Comparison of ENCODE assay signal across 21 cellular contexts in genomic region chr10:44457259-44457658, GRCh38.
A peak's percentile ranks its signal among the peaks of the same experiment; 100 is the strongest.
DNase-seq lines count a peak whose midpoint lies in the region; ATAC-seq and TF ChIP-seq lines count a peak whose summit lies in the region.
"Had no signal": no experiment of that assay in that cellular context is flagged by ENCODE, and none has a peak within 500 bp of the region (broad histone marks: within the 10 kb centered on the region; RNA-seq: fewer than 3 reads in every experiment).

No MANE protein-coding gene starts in this region.

- no peak overlapping the region for H4K91ac ChIP-seq in IMR-90 (ENCODE audit: insufficient read depth, low read depth, low read length)

- CTCF ChIA-PET in IMR-90 (lab: Yijun Ruan, JAX): no interaction called here

- DNase-seq in GM06990 (ENCODE audit: extremely low read depth, insufficient read length): no peak
- DNase-seq in IMR-90: no peak
- no peak for DNase-seq in astrocyte of the spinal cord (ENCODE audit: low read depth, low spot score)
- no peak for DNase-seq in neural progenitor cell (ENCODE audit: low spot score)
- DNase-seq in NCI-H1105 treated with DMSO at 0.1 percent for 48 hours (lab: John Stamatoyannopoulos, UW): no peak
- DNase-seq in activated CD4-positive, alpha-beta T cell treated with anti-CD3 and anti-CD28 coated beads for 4 hours: no peak
- DNase-seq: activated B cell treated with CpG ODN at 0.5 μM for 24 hours; activated CD4-positive, alpha-beta memory T cell treated with anti-CD3 and anti-CD28 coated beads for 36 hours; activated naive CD4-positive, alpha-beta T cell treated with anti-CD3 and anti-CD28 coated beads for 36 hours; DMS79; H7; left colon; NCI-H2171 treated with DMSO at 0.1 percent for 48 hours; Peyer's patch; posterior cingulate gyrus; testis had no signal

- no peaks in the 10 kb centered on the region; the same call in 1 of the 2 replicates for H3K4me1 ChIP-seq in IMR-90 (ENCODE audit: control insufficient read depth, insufficient read depth, low read length)
- no peaks in the 10 kb centered on the region for H3K4me1 ChIP-seq in neural progenitor cell
- H3K4me1 ChIP-seq: Peyer's patch had no signal

- H3K4me3 ChIP-seq in GM06990 (replicated peaks; ENCODE audit: low read depth, low read length) (no peak overlapping the region), IMR-90 (ENCODE audit: insufficient read depth, low read depth, low read length) (no peak overlapping the region), astrocyte of the spinal cord (ENCODE audit: low read depth, low read length) (no peak overlapping the region), neural progenitor cell (no peak overlapping the region)
- H3K4me3 ChIP-seq: Peyer's patch, testis had no signal

- H2BK15ac ChIP-seq in IMR-90 (ENCODE audit: low read depth, low read length): no peak overlapping the region

- H3K79me2 ChIP-seq in neural progenitor cell (ENCODE audit: low read depth): no peaks in the 10 kb centered on the region

- no peaks in the 10 kb centered on the region for H4K20me1 ChIP-seq in IMR-90 (ENCODE audit: insufficient read depth, low read length)
- no peaks in the 10 kb centered on the region for H4K20me1 ChIP-seq in neural progenitor cell (ENCODE audit: low read depth)

- no peak overlapping the region for H2BK120ac ChIP-seq in IMR-90 (ENCODE audit: low read depth, low read length)

- no peak overlapping the region for H2BK5ac ChIP-seq in IMR-90 (ENCODE audit: low read depth, low read length, poor library complexity, severe bottlenecking)

- H3K4me2 ChIP-seq in IMR-90 (ENCODE audit: low read depth, low read length) (no peak overlapping the region), neural progenitor cell (no peak overlapping the region)

- H3K27ac Mint-ChIP-seq in neural progenitor cell: no peak overlapping the region
- H3K27ac Mint-ChIP-seq: activated B cell treated with CpG ODN at 0.5 μM for 24 hours; activated CD4-positive, alpha-beta memory T cell treated with anti-CD3 and anti-CD28 coated beads for 36 hours; activated naive CD4-positive, alpha-beta T cell treated with anti-CD3 and anti-CD28 coated beads for 36 hours; natural killer cell treated with Interleukin-12 subunit alpha and Interleukin-12 subunit beta and Interleukin-15 and Interleukin-18, amount 100 ng/mL, for 72 hours; stimulated activated memory B cell treated with anti-CD40 and anti-IgM and Interleukin-4, amounts not matched to agents 10 μg/mL and 1 μg/mL and 100 μg/mL, for 72 hours had no signal

- no peaks in the 10 kb centered on the region for H3K9me1 ChIP-seq in IMR-90 (ENCODE audit: insufficient read depth, low read length)

- no peaks in the 10 kb centered on the region for H3K4me1 Mint-ChIP-seq in neural progenitor cell
- H3K4me1 Mint-ChIP-seq: activated B cell treated with CpG ODN at 0.5 μM for 24 hours; central memory CD8-positive, alpha-beta T cell; stimulated activated memory B cell treated with anti-CD40 and anti-IgM and Interleukin-4, amounts not matched to agents 10 μg/mL and 1 μg/mL and 100 μg/mL, for 72 hours had no signal

- no peak for TF ChIP-seq RAD21 in IMR-90 (IDR thresholded peaks at IDR 0.05; ENCODE audit: low read length)

- dilution Hi-C loops in IMR-90 (cut with HindIII; ENCODE audit: low sequenced_read_pairs, unreplicated experiment): no loop called here

- peaks cover 4% of the 10 kb centered on the region for H3K9me3 Mint-ChIP-seq in neural progenitor cell
- H3K9me3 Mint-ChIP-seq: activated B cell treated with CpG ODN at 0.5 μM for 24 hours; activated CD4-positive, alpha-beta memory T cell treated with anti-CD3 and anti-CD28 coated beads for 36 hours; central memory CD8-positive, alpha-beta T cell; stimulated activated memory B cell treated with anti-CD40 and anti-IgM and Interleukin-4, amounts not matched to agents 10 μg/mL and 1 μg/mL and 100 μg/mL, for 72 hours had no signal

- no peak overlapping the region for H2AFZ ChIP-seq in IMR-90 (replicated peaks; ENCODE audit: low read length, poor library complexity)
- H2AFZ ChIP-seq in neural progenitor cell (replicated peaks): no peak overlapping the region

- H3K4ac ChIP-seq in IMR-90 (ENCODE audit: low read depth, low read length): no peak overlapping the region

- in situ Hi-C loops in IMR-90 (cut with MboI; ENCODE audit: low sequenced_read_pairs) (no loop called here), astrocyte of the spinal cord (cut with HindIII; ENCODE audit: low sequenced_read_pairs) (no loop called here)

- H3K36me3 ChIP-seq in GM06990 (ENCODE audit: control insufficient read depth, insufficient read depth, low read length) (no peaks in the 10 kb centered on the region), IMR-90 (ENCODE audit: control insufficient read depth, insufficient read depth, low read length) (no peaks in the 10 kb centered on the region), neural progenitor cell (no peaks in the 10 kb centered on the region)
- H3K36me3 ChIP-seq: Peyer's patch had no signal

- H2AK9ac ChIP-seq in IMR-90 (replicated peaks; ENCODE audit: low read depth, low read length, poor library complexity): no peak overlapping the region

- H3K27ac ChIP-seq in IMR-90 (ENCODE audit: insufficient read depth, low read length) (no peak overlapping the region), neural progenitor cell (no peak overlapping the region)
- H3K27ac ChIP-seq: Peyer's patch, testis had no signal

- no CpG with 5 or more reads among the region's 2 CpGs for WGBS in IMR-90 (ENCODE audit: extremely low coverage in 2 of 2, insufficient read length in 1 of 2), 2 experiments

- intact Hi-C loops in IMR-90 (cut with micrococcal nuclease): no loop called here

- H3K79me1 ChIP-seq in IMR-90 (ENCODE audit: low read depth in 1 of 2, low read length in 2 of 2): no peaks in the 10 kb centered on the region

- H3F3A ChIP-seq in neural progenitor cell (ENCODE audit: low read depth): no peaks in the 10 kb centered on the region

- peaks cover 2% of the 10 kb centered on the region for H3K27me3 ChIP-seq in GM06990 (replicated peaks; ENCODE audit: control insufficient read depth, insufficient read depth, low read length)
- peaks cover 7% of the 10 kb centered on the region for H3K27me3 ChIP-seq in IMR-90 (ENCODE audit: control insufficient read depth, insufficient read depth, low read length)
- no peaks in the 10 kb centered on the region for H3K27me3 ChIP-seq in neural progenitor cell
- H3K27me3 ChIP-seq: Peyer's patch, testis had no signal

- no peak overlapping the region for H3K18ac ChIP-seq in IMR-90 (ENCODE audit: low read depth, low read length)

- H3K9me3 ChIP-seq in IMR-90 (ENCODE audit: control insufficient read depth, insufficient read depth, low read length) (no peaks in the 10 kb centered on the region; the same call in 1 of the 2 replicates), neural progenitor cell (ENCODE audit: low read depth) (no peaks in the 10 kb centered on the region)
- H3K9me3 ChIP-seq: Peyer's patch, testis had no signal

- no peak overlapping the region for H2AK5ac ChIP-seq in IMR-90 (ENCODE audit: low read depth, low read length)

- POLR2A ChIA-PET in IMR-90 (lab: Charles Lee; ENCODE audit: unreplicated experiment): no interaction called here

- H3K9ac ChIP-seq in IMR-90 (ENCODE audit: low read depth, low read length) (no peak overlapping the region), neural progenitor cell (no peak overlapping the region)

- H4K5ac ChIP-seq in IMR-90 (ENCODE audit: low read depth, low read length): no peak overlapping the region

- TF ChIP-seq CTCF in GM06990 (IDR thresholded peaks at IDR 0.05; ENCODE audit: insufficient read depth, low read length, poor library complexity, severe bottlenecking): peak; percentile 21
- 0 out of 2 replicates have a peak, but pooled peaks have one; percentile 4 for TF ChIP-seq CTCF in IMR-90 (conservative IDR thresholded peaks at IDR 0.05; ENCODE audit: low read depth, low read length)
- TF ChIP-seq CTCF in astrocyte of the spinal cord (IDR thresholded peaks at IDR 0.05; ENCODE audit: low read depth, low read length): peak; percentile 18
- peak; percentile 29 for TF ChIP-seq CTCF in neural progenitor cell (IDR thresholded peaks at IDR 0.05)

- H3K4me3 Mint-ChIP-seq in neural progenitor cell: no peak overlapping the region
- H3K4me3 Mint-ChIP-seq: activated B cell treated with CpG ODN at 0.5 μM for 24 hours; activated CD4-positive, alpha-beta memory T cell treated with anti-CD3 and anti-CD28 coated beads for 36 hours; activated naive CD4-positive, alpha-beta T cell treated with anti-CD3 and anti-CD28 coated beads for 36 hours; central memory CD8-positive, alpha-beta T cell; natural killer cell treated with Interleukin-12 subunit alpha and Interleukin-12 subunit beta and Interleukin-15 and Interleukin-18, amount 100 ng/mL, for 72 hours; stimulated activated memory B cell treated with anti-CD40 and anti-IgM and Interleukin-4, amounts not matched to agents 10 μg/mL and 1 μg/mL and 100 μg/mL, for 72 hours had no signal

- no TSS peak for BruUV-seq in IMR-90 (replicated peaks; lab: Mats Ljungman, UMichigan)

- no peak overlapping the region for H2BK20ac ChIP-seq in IMR-90 (ENCODE audit: low read depth, low read length)

- no peak overlapping the region for H4K8ac ChIP-seq in IMR-90 (ENCODE audit: low read depth in 2 of 2, low read length in 2 of 2)

- ATAC-seq in IMR-90 (ENCODE audit: low read depth) (no peak), HG02870 (IDR thresholded peaks at IDR 0.05; ENCODE audit: unreplicated experiment) (no peak)
- ATAC-seq: esophagus mucosa; left colon; natural killer cell treated with Interleukin-12 subunit alpha and Interleukin-12 subunit beta and Interleukin-15 and Interleukin-18, amount 100 ng/mL, for 72 hours; stimulated activated memory B cell treated with anti-CD40 and anti-IgM and Interleukin-4, amounts not matched to agents 10 μg/mL and 1 μg/mL and 100 μg/mL, for 72 hours had no signal

- H3K36me3 Mint-ChIP-seq in neural progenitor cell: no peaks in the 10 kb centered on the region
- H3K36me3 Mint-ChIP-seq: activated CD4-positive, alpha-beta memory T cell treated with anti-CD3 and anti-CD28 coated beads for 36 hours; natural killer cell treated with Interleukin-12 subunit alpha and Interleukin-12 subunit beta and Interleukin-15 and Interleukin-18, amount 100 ng/mL, for 72 hours; stimulated activated memory B cell treated with anti-CD40 and anti-IgM and Interleukin-4, amounts not matched to agents 10 μg/mL and 1 μg/mL and 100 μg/mL, for 72 hours had no signal

- H3K27me3 Mint-ChIP-seq in neural progenitor cell (ENCODE audit: insufficient read depth, low read depth): no peaks in the 10 kb centered on the region
- H3K27me3 Mint-ChIP-seq: activated B cell treated with CpG ODN at 0.5 μM for 24 hours; stimulated activated memory B cell treated with anti-CD40 and anti-IgM and Interleukin-4, amounts not matched to agents 10 μg/mL and 1 μg/mL and 100 μg/mL, for 72 hours had no signal

- H3K23ac ChIP-seq in IMR-90 (ENCODE audit: low read depth, low read length): no peak overlapping the region

- no peak for TF ChIP-seq POLR2A in IMR-90 (IDR thresholded peaks at IDR 0.05; ENCODE audit: low read depth, low read length)

- H3K56ac ChIP-seq in IMR-90 (ENCODE audit: extremely low read depth, insufficient read depth, low read length): no peak overlapping the region

- no peak overlapping the region for H3K14ac ChIP-seq in IMR-90 (replicated peaks; ENCODE audit: low read depth, low read length)

TF ChIP-seq in IMR-90, 13 proteins besides CTCF, POLR2A, EP300 and RAD21 (continues in another document):
- TF ChIP-seq CHD1 (IDR thresholded peaks at IDR 0.05; ENCODE audit: low read depth, low read length) (no peak), RFX5 (IDR thresholded peaks at IDR 0.05; ENCODE audit: low read depth, low read length) (no peak), CEBPB (IDR thresholded peaks at IDR 0.05; ENCODE audit: low read depth, low read length) (no peak)
